In genomic region chr18:23617412-23618009, GRCh38 we compare ENCODE assay signal across 12 cellular contexts. TPM values are rescaled to one million over a fixed set of nuclear protein-coding genes. Genes with fewer than 3 reads are reported as not detected.
DNase-seq lines count a peak whose midpoint lies in the region; ATAC-seq and TF ChIP-seq lines count a peak whose summit lies in the region.
"Had no signal": no experiment of that assay in that cellular context is flagged by ENCODE, and none has a peak within 500 bp of the region (broad histone marks: within the 10 kb centered on the region; RNA-seq: fewer than 3 reads in every experiment).

No MANE protein-coding gene starts in this region.

- no peak for ATAC-seq in natural killer cell
- no peak for ATAC-seq in natural killer cell treated with Interleukin-12 subunit alpha and Interleukin-12 subunit beta and Interleukin-15 and Interleukin-18, amount 100 ng/mL, for 72 hours
- ATAC-seq in HG02798 (IDR thresholded peaks at IDR 0.05; ENCODE audit: poor library complexity, unreplicated experiment) = peak; percentile 57
- ATAC-seq in activated B cell treated with CpG ODN at 0.5 μM for 24 hours (ENCODE audit: low read depth) = peak; percentile 44
- ATAC-seq: sciatic nerve had no signal

- H3K4me1 Mint-ChIP-seq in natural killer cell = peaks cover 16 to 25% of the 10 kb centered on the region in 2 donors
- H3K4me1 Mint-ChIP-seq in natural killer cell treated with Interleukin-12 subunit alpha and Interleukin-12 subunit beta and Interleukin-15 and Interleukin-18, amount 100 ng/mL, for 72 hours (ENCODE audit: low read depth in 2 of 2) = peaks cover 13 to 15% of the 10 kb centered on the region in 2 donors
- peaks cover 17% of the 10 kb centered on the region for H3K4me1 Mint-ChIP-seq in activated B cell treated with CpG ODN at 0.5 μM for 24 hours
- H3K4me1 Mint-ChIP-seq in nephron progenitor cell = peaks cover 19% of the 10 kb centered on the region

- CTCF ChIA-PET in activated B cell treated with CpG ODN at 0.5 μM for 24 hours (lab: Charles Lee) = no interaction called here

- TF ChIP-seq POLR2A in adrenal gland (IDR thresholded peaks at IDR 0.05) (no peak), sigmoid colon (IDR thresholded peaks at IDR 0.05) (no peak)

- H3K9me3 Mint-ChIP-seq in natural killer cell = no peaks in the 10 kb centered on the region
- no peaks in the 10 kb centered on the region for H3K9me3 Mint-ChIP-seq in natural killer cell treated with Interleukin-12 subunit alpha and Interleukin-12 subunit beta and Interleukin-15 and Interleukin-18, amount 100 ng/mL, for 72 hours
- H3K9me3 Mint-ChIP-seq in activated B cell treated with CpG ODN at 0.5 μM for 24 hours = no peaks in the 10 kb centered on the region
- H3K9me3 Mint-ChIP-seq in nephron progenitor cell = no peaks in the 10 kb centered on the region

- H3K36me3 ChIP-seq in adrenal gland (replicated peaks in 1 of 2) (no peaks in the 10 kb centered on the region), sigmoid colon (no peaks in the 10 kb centered on the region)

- H3K4me3 ChIP-seq in adrenal gland (no peak overlapping the region), sigmoid colon (no peak overlapping the region)
- H3K4me3 ChIP-seq: lung had no signal

- POLR2A ChIA-PET in activated B cell treated with CpG ODN at 0.5 μM for 24 hours (lab: Charles Lee) = interaction anchor here (0.7 kb wide), 1 partner anchor 486 kb away, joined by 5 read pairs; no protein-coding TSS in a partner anchor

- H3K4me3 Mint-ChIP-seq in natural killer cell = peak overlapping the region; percentile 50
- no peak overlapping the region for H3K4me3 Mint-ChIP-seq in natural killer cell treated with Interleukin-12 subunit alpha and Interleukin-12 subunit beta and Interleukin-15 and Interleukin-18, amount 100 ng/mL, for 72 hours
- H3K4me3 Mint-ChIP-seq in activated B cell treated with CpG ODN at 0.5 μM for 24 hours = peak overlapping the region; percentile 35
- no peak overlapping the region for H3K4me3 Mint-ChIP-seq in nephron progenitor cell

- H3K27ac ChIP-seq in adrenal gland (no peak overlapping the region), sigmoid colon (peak overlapping the region in 1 of 4 donors; percentile 85)

- H3K27me3 Mint-ChIP-seq in natural killer cell (ENCODE audit: low read depth in 2 of 2) (peaks cover 37 to 48% of the 10 kb centered on the region in 2 donors), activated B cell treated with CpG ODN at 0.5 μM for 24 hours (peaks cover 34% of the 10 kb centered on the region), nephron progenitor cell (ENCODE audit: low read depth, poor library complexity) (peaks cover 59% of the 10 kb centered on the region)
- peaks cover 30 to 39% of the 10 kb centered on the region in 2 donors for H3K27me3 Mint-ChIP-seq in natural killer cell treated with Interleukin-12 subunit alpha and Interleukin-12 subunit beta and Interleukin-15 and Interleukin-18, amount 100 ng/mL, for 72 hours

- DNase-seq in natural killer cell (no peak), activated B cell treated with CpG ODN at 0.5 μM for 24 hours (no peak), adrenal gland (no peak), sigmoid colon (no peak), nephron progenitor cell (no peak)
- no peak for DNase-seq in natural killer cell treated with Interleukin-12 subunit alpha and Interleukin-12 subunit beta and Interleukin-15 and Interleukin-18, amount 100 ng/mL, for 72 hours (ENCODE audit: low spot score)
- DNase-seq in activated CD4-positive, alpha-beta T cell treated with anti-CD3 and anti-CD28 coated beads for 1 hour = no peak
- DNase-seq: NCI-H187 treated with DMSO at 0.1 percent for 48 hours had no signal

- no peak for TF ChIP-seq CTCF in natural killer cell (IDR thresholded peaks at IDR 0.05)
- TF ChIP-seq CTCF in activated B cell treated with CpG ODN at 0.5 μM for 24 hours (IDR thresholded peaks at IDR 0.05) = no peak
- no peak for TF ChIP-seq CTCF in adrenal gland (IDR thresholded peaks at IDR 0.05)
- TF ChIP-seq CTCF in sigmoid colon (IDR thresholded peaks at IDR 0.05) = no peak
- TF ChIP-seq CTCF in nephron progenitor cell (IDR thresholded peaks at IDR 0.05) = no peak

- H3K27me3 ChIP-seq in adrenal gland = no peaks in the 10 kb centered on the region
- H3K27me3 ChIP-seq in sigmoid colon = peaks cover 0 to 33% (median 0%) of the 10 kb centered on the region in 3 donors

- no peaks in the 10 kb centered on the region for H3K9me3 ChIP-seq in adrenal gland (replicated peaks in 1 of 3)
- no peaks in the 10 kb centered on the region for H3K9me3 ChIP-seq in sigmoid colon

- H3K4me1 ChIP-seq in adrenal gland (replicated peaks in 1 of 2) (peaks cover 26 to 28% of the 10 kb centered on the region in 2 donors), sigmoid colon (peaks cover 0 to 12% (median 9%) of the 10 kb centered on the region in 4 donors)

- no peak overlapping the region for H3K27ac Mint-ChIP-seq in natural killer cell
- no peak overlapping the region for H3K27ac Mint-ChIP-seq in natural killer cell treated with Interleukin-12 subunit alpha and Interleukin-12 subunit beta and Interleukin-15 and Interleukin-18, amount 100 ng/mL, for 72 hours
- H3K27ac Mint-ChIP-seq in activated B cell treated with CpG ODN at 0.5 μM for 24 hours = no peak overlapping the region
- H3K27ac Mint-ChIP-seq in nephron progenitor cell = no peak overlapping the region

- TF ChIP-seq EP300 in sigmoid colon (IDR thresholded peaks at IDR 0.05) = no peak

- H3K36me3 Mint-ChIP-seq in natural killer cell (no peaks in the 10 kb centered on the region), activated B cell treated with CpG ODN at 0.5 μM for 24 hours (ENCODE audit: low read depth) (no peaks in the 10 kb centered on the region), nephron progenitor cell (ENCODE audit: low read depth) (no peaks in the 10 kb centered on the region)
- no peaks in the 10 kb centered on the region for H3K36me3 Mint-ChIP-seq in natural killer cell treated with Interleukin-12 subunit alpha and Interleukin-12 subunit beta and Interleukin-15 and Interleukin-18, amount 100 ng/mL, for 72 hours

- intact Hi-C loops in natural killer cell (cut with micrococcal nuclease) = no loop called here
- intact Hi-C loops in activated B cell treated with CpG ODN at 0.5 μM for 24 hours (cut with micrococcal nuclease) = no loop called here
- intact Hi-C loops in adrenal gland (cut with DNase I) = no loop called here
- intact Hi-C loops in sigmoid colon (cut with DNase I) = no loop called here

- 81 to 93% (median 86%) methylated on average over 4 of the region's 4 CpGs for WGBS in adrenal gland, 4 donors
- WGBS in sigmoid colon, 2 donors = 18 to 63% methylated on average over 4 of the region's 4 CpGs

RNA-seq across cellular contexts. Expression of gene NPC1, which starts 31.2 kb away (rescaled TPM):
- total RNA-seq in natural killer cell = 100 to 1,000 TPM; 143 to 203 (median 173) TPM
- 10 to 100 TPM; 87.6 to 88.3 TPM for total RNA-seq in natural killer cell treated with Interleukin-12 subunit alpha and Interleukin-12 subunit beta and Interleukin-15 and Interleukin-18, amount 100 ng/mL, for 72 hours
- 31.9 and 36.5 TPM in 2 replicates for total RNA-seq in activated B cell treated with CpG ODN at 0.5 μM for 24 hours
- 1,000 to 10,000 TPM in 1 of 8 donors, 100 to 1,000 TPM in 5, 10 to 100 TPM in 2; 93.6 to 1,631 (median 117) TPM for total RNA-seq in adrenal gland
- polyA plus RNA-seq in adrenal gland = 100 to 1,000 TPM in 1 of 3 donors, 10 to 100 TPM in 2; 38.3 to 361 (median 71.3) TPM
- 10 to 100 TPM; 34.9 to 59.2 (median 48.1) TPM for total RNA-seq in sigmoid colon
- polyA plus RNA-seq in sigmoid colon = 10 to 100 TPM in 2 of 3 donors, 1 to 10 TPM in 1; 9.0 to 27.4 (median 12.5) TPM

RNA-seq across cellular contexts. Expression of gene ANKRD29, which starts 45.2 kb away (rescaled TPM):
- total RNA-seq in natural killer cell (under 1 TPM in 2 of 3 donors, not detected in 1; 0.35 to 0.45 TPM), activated B cell treated with CpG ODN at 0.5 μM for 24 hours (not detected in 2 replicates), adrenal gland (10 to 100 TPM in 4 of 8 donors, 1 to 10 TPM in 4; 5.8 to 24.9 (median 10.6) TPM), sigmoid colon (10 to 100 TPM in 1 of 4 donors, 1 to 10 TPM in 3; 3.0 to 31.0 (median 6.3) TPM)
- not detected for total RNA-seq in natural killer cell treated with Interleukin-12 subunit alpha and Interleukin-12 subunit beta and Interleukin-15 and Interleukin-18, amount 100 ng/mL, for 72 hours
- polyA plus RNA-seq in adrenal gland (10 to 100 TPM in 1 of 3 donors, 1 to 10 TPM in 2; 5.3 to 20.9 (median 7.6) TPM), sigmoid colon (1 to 10 TPM; 2.5 to 4.2 (median 4.2) TPM)
- total RNA-seq: HT1080 had no signal

Comparison
In these comparisons a context has a peak if more than half of its experiments do, and no peak if none do; other contexts are left out.
1. H3K4me3 Mint-ChIP-seq: peak in natural killer cell (single experiment) and activated B cell treated with CpG ODN at 0.5 μM for 24 hours (single experiment); none in natural killer cell treated with Interleukin-12 subunit alpha and Interleukin-12 subunit beta and Interleukin-15 and Interleukin-18, amount 100 ng/mL, for 72 hours (single experiment) and nephron progenitor cell (single experiment).
2. ATAC-seq: peak in HG02798 (single experiment) and activated B cell treated with CpG ODN at 0.5 μM for 24 hours (single experiment); none in natural killer cell (0 of 3) and natural killer cell treated with Interleukin-12 subunit alpha and Interleukin-12 subunit beta and Interleukin-15 and Interleukin-18, amount 100 ng/mL, for 72 hours (0 of 2).